In genomic region chr2:74032909-74033261, GRCh38 we compare ENCODE assay signal across 8 cellular contexts. TPM values are rescaled to one million over a fixed set of nuclear protein-coding genes. Genes with fewer than 3 reads are reported as not detected.
DNase-seq lines count a peak whose midpoint lies in the region; ATAC-seq and TF ChIP-seq lines count a peak whose summit lies in the region.

No MANE protein-coding gene starts in this region.

- no peak for TF ChIP-seq EP300 in sigmoid colon (IDR thresholded peaks at IDR 0.05)

- POLR2A ChIA-PET in activated naive CD8-positive, alpha-beta T cell treated with anti-CD3 and anti-CD28 coated beads, Interleukin-2, amount 10 ng/mL, durations not matched to agents 7 days and 5 days (lab: Charles Lee), result interaction anchor here (0.6 to 1.8 kb wide), 8 partner anchors 8 to 63 kb away, joined by 3 to 9 read pairs (median 4); no protein-coding TSS in a partner anchor

- TF ChIP-seq POLR2A in sigmoid colon (IDR thresholded peaks at IDR 0.05), result no peak

- peak overlapping the region; percentile 97 for H3K27ac Mint-ChIP-seq in activated naive CD8-positive, alpha-beta T cell treated with anti-CD3 and anti-CD28 coated beads, Interleukin-2, amount 10 ng/mL, durations not matched to agents 7 days and 5 days

- ATAC-seq in GM19324 (IDR thresholded peaks at IDR 0.05; ENCODE audit: low FRiP score, unreplicated experiment) (peak; percentile 19), HG03064 (IDR thresholded peaks at IDR 0.05; ENCODE audit: low read depth, unreplicated experiment) (peak; percentile 23), foreskin keratinocyte (no peak)
- peak; percentile 5 for ATAC-seq in activated naive CD8-positive, alpha-beta T cell treated with anti-CD3 and anti-CD28 coated beads, Interleukin-2, amount 10 ng/mL, durations not matched to agents 7 days and 5 days (ENCODE audit: low read depth)

- WGBS in sigmoid colon, 2 donors, result 16 to 26% methylated on average over 6 of the region's 6 CpGs

- peaks cover 91% of the 10 kb centered on the region for H3K4me1 ChIP-seq in BLaER1
- H3K4me1 ChIP-seq in foreskin keratinocyte, result peaks cover 4% of the 10 kb centered on the region
- H3K4me1 ChIP-seq in sigmoid colon, result peaks cover 0 to 18% (median 12%) of the 10 kb centered on the region in 4 donors

- peaks cover 2% of the 10 kb centered on the region for H3K9me3 Mint-ChIP-seq in activated naive CD8-positive, alpha-beta T cell treated with anti-CD3 and anti-CD28 coated beads, Interleukin-2, amount 10 ng/mL, durations not matched to agents 7 days and 5 days

- H3K4me1 Mint-ChIP-seq in activated naive CD8-positive, alpha-beta T cell treated with anti-CD3 and anti-CD28 coated beads, Interleukin-2, amount 10 ng/mL, durations not matched to agents 7 days and 5 days, result peaks cover 63% of the 10 kb centered on the region

- H3K9ac ChIP-seq in BLaER1, result peak overlapping the region; percentile 61

- H3K4me3 ChIP-seq in BLaER1, result peak overlapping the region; percentile 56
- no peak overlapping the region for H3K4me3 ChIP-seq in sigmoid colon

- H3K36me3 Mint-ChIP-seq in activated naive CD8-positive, alpha-beta T cell treated with anti-CD3 and anti-CD28 coated beads, Interleukin-2, amount 10 ng/mL, durations not matched to agents 7 days and 5 days, result peaks cover 6% of the 10 kb centered on the region

- no peak for TF ChIP-seq CTCF in foreskin keratinocyte (conservative IDR thresholded peaks at IDR 0.05)
- TF ChIP-seq CTCF in sigmoid colon (IDR thresholded peaks at IDR 0.05), result no peak

- peaks cover 5% of the 10 kb centered on the region; the same call in 1 of the 2 replicates for H3K36me3 ChIP-seq in BLaER1
- H3K36me3 ChIP-seq in sigmoid colon, result no peaks in the 10 kb centered on the region

- peak overlapping the region; percentile 93 for H3K4me2 ChIP-seq in BLaER1

- H3K27ac ChIP-seq in BLaER1 (peak overlapping the region; percentile 79), foreskin keratinocyte (no peak overlapping the region), sigmoid colon (peak overlapping the region in 1 of 4 donors; percentile 30)

- H3K27me3 Mint-ChIP-seq in activated naive CD8-positive, alpha-beta T cell treated with anti-CD3 and anti-CD28 coated beads, Interleukin-2, amount 10 ng/mL, durations not matched to agents 7 days and 5 days, result no peaks in the 10 kb centered on the region

- H4K20me1 ChIP-seq in BLaER1, result peaks cover 96% of the 10 kb centered on the region

- H3K9me3 ChIP-seq in BLaER1, result peaks cover 5% of the 10 kb centered on the region
- no peaks in the 10 kb centered on the region for H3K9me3 ChIP-seq in sigmoid colon

- no peaks in the 10 kb centered on the region for H3K27me3 ChIP-seq in BLaER1
- H3K27me3 ChIP-seq in foreskin keratinocyte, result no peaks in the 10 kb centered on the region
- H3K27me3 ChIP-seq in sigmoid colon, result no peaks in the 10 kb centered on the region

- H3K4me3 Mint-ChIP-seq in activated naive CD8-positive, alpha-beta T cell treated with anti-CD3 and anti-CD28 coated beads, Interleukin-2, amount 10 ng/mL, durations not matched to agents 7 days and 5 days, result peak overlapping the region; percentile 90

- intact Hi-C loops in sigmoid colon (cut with DNase I), result no loop called here

- no peak for DNase-seq in activated naive CD8-positive, alpha-beta T cell treated with anti-CD3 and anti-CD28 coated beads, Interleukin-2, amount 10 ng/mL, durations not matched to agents 7 days and 5 days
- DNase-seq in NCI-H2196 (lab: John Stamatoyannopoulos, UW; ENCODE audit: unreplicated experiment) (no peak), foreskin keratinocyte (no peak), C1 segment of cervical spinal cord (lab: John Stamatoyannopoulos, UW) (no peak), sigmoid colon (no peak)

RNA-seq across cellular contexts. Expression of gene TET3, which starts 48.2 kb away (rescaled TPM):
- total RNA-seq in activated naive CD8-positive, alpha-beta T cell treated with anti-CD3 and anti-CD28 coated beads, Interleukin-2, amount 10 ng/mL, durations not matched to agents 7 days and 5 days, result 10 to 100 TPM; 19.9 to 21.0 TPM
- 5.2 and 5.5 TPM in 2 replicates for total RNA-seq in foreskin keratinocyte
- polyA plus RNA-seq in foreskin keratinocyte, result 0.76 and 0.85 TPM in 2 replicates
- 1 to 10 TPM; 3.1 to 5.8 (median 3.6) TPM for total RNA-seq in sigmoid colon
- polyA plus RNA-seq in sigmoid colon, result 1 to 10 TPM; 1.8 to 9.6 (median 2.5) TPM
